ENCODE assay signal across 2 cellular contexts in genomic region chr1:30867537-30867936, GRCh38.
A peak's percentile ranks its signal among the peaks of the same experiment; 100 is the strongest.
TF ChIP-seq lines count a peak whose summit lies in the region.

No MANE protein-coding gene starts in this region.

TF ChIP-seq in K562, 482 proteins besides CTCF, POLR2A, EP300 and RAD21 (continues in another document):
- TF ChIP-seq KDM1A (IDR thresholded peaks at IDR 0.05), result peak; percentile 50 to 77; a peak in 3 of 4 replicates
- TF ChIP-seq TAF15 (IDR thresholded peaks at IDR 0.05; ENCODE audit: low read depth, low read length), result no peak
- no peak for TF ChIP-seq RREB1 (CRISPR knock-in tag; IDR thresholded peaks at IDR 0.05)
- TF ChIP-seq MCM2 (IDR thresholded peaks at IDR 0.05; ENCODE audit: low read depth), result no peak
- peak; percentile 93 for TF ChIP-seq RBM25 (IDR thresholded peaks at IDR 0.05; ENCODE audit: low read depth, low read length, severe bottlenecking)
- TF ChIP-seq HDAC3 (IDR thresholded peaks at IDR 0.05; ENCODE audit: borderline replicate concordance, partially characterized antibody), result no peak
- TF ChIP-seq KLF16 (IDR thresholded peaks at IDR 0.05), result no peak
- TF ChIP-seq ZNF324 (CRISPR knock-in tag; IDR thresholded peaks at IDR 0.05), result no peak
- TF ChIP-seq, protein P1, sequence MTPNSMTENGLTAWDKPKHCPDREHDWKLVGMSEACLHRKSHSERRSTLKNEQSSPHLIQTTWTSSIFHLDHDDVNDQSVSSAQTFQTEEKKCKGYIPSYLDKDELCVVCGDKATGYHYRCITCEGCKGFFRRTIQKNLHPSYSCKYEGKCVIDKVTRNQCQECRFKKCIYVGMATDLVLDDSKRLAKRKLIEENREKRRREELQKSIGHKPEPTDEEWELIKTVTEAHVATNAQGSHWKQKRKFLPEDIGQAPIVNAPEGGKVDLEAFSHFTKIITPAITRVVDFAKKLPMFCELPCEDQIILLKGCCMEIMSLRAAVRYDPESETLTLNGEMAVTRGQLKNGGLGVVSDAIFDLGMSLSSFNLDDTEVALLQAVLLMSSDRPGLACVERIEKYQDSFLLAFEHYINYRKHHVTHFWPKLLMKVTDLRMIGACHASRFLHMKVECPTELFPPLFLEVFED (CRISPR knock-in tag; conservative IDR thresholded peaks at IDR 0.05), result no peak
- peak; percentile 81 for TF ChIP-seq SMARCA5 (IDR thresholded peaks at IDR 0.05)
- peak; percentile 98 for TF ChIP-seq ADNP (tag; IDR thresholded peaks at IDR 0.05)
- TF ChIP-seq, protein P2, sequence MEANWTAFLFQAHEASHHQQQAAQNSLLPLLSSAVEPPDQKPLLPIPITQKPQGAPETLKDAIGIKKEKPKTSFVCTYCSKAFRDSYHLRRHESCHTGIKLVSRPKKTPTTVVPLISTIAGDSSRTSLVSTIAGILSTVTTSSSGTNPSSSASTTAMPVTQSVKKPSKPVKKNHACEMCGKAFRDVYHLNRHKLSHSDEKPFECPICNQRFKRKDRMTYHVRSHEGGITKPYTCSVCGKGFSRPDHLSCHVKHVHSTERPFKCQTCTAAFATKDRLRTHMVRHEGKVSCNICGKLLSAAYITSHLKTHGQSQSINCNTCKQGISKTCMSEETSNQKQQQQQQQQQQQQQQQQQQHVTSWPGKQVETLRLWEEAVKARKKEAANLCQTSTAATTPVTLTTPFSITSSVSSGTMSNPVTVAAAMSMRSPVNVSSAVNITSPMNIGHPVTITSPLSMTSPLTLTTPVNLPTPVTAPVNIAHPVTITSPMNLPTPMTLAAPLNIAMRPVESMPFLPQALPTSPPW (CRISPR knock-in tag; IDR thresholded peaks at IDR 0.05), result peak; percentile 75; the same call in 1 of the 2 replicates
- peak; percentile 50; the same call in 1 of the 2 replicates for TF ChIP-seq HDAC2 (IDR thresholded peaks at IDR 0.05)
- no peak for TF ChIP-seq HOMEZ (CRISPR knock-in tag; IDR thresholded peaks at IDR 0.05)
- TF ChIP-seq STAT5A (IDR thresholded peaks at IDR 0.05; ENCODE audit: borderline replicate concordance, low read length), result no peak
- no peak for TF ChIP-seq FIP1L1 (IDR thresholded peaks at IDR 0.05; ENCODE audit: low read depth, low read length, poor library complexity, severe bottlenecking)
- no peak for TF ChIP-seq HSF4 (CRISPR knock-in tag; IDR thresholded peaks at IDR 0.05; ENCODE audit: borderline replicate concordance)
- TF ChIP-seq ASH1L (IDR thresholded peaks at IDR 0.05; ENCODE audit: borderline replicate concordance, low read depth, partially characterized antibody), result no peak
- TF ChIP-seq PTBP1 (IDR thresholded peaks at IDR 0.05; ENCODE audit: low read depth, low read length), result no peak
- TF ChIP-seq MXD1 (CRISPR knock-in tag; IDR thresholded peaks at IDR 0.05; ENCODE audit: borderline replicate concordance, poor library complexity, severe bottlenecking), result no peak

TF ChIP-seq in H1, 55 proteins besides CTCF, POLR2A, EP300 and RAD21:
- TF ChIP-seq SAP30 (IDR thresholded peaks at IDR 0.05; ENCODE audit: insufficient read depth, insufficient replicate concordance, low read length) (no peak), E2F6 (IDR thresholded peaks at IDR 0.05) (no peak), FOSL1 (IDR thresholded peaks at IDR 0.05; ENCODE audit: insufficient read depth, low read depth, low read length) (no peak), BACH1 (IDR thresholded peaks at IDR 0.05; ENCODE audit: low read length) (no peak), TAF7 (optimal IDR thresholded peaks at IDR 0.05; ENCODE audit: borderline replicate concordance, low read depth, low read length) (no peak), TEAD4 (IDR thresholded peaks at IDR 0.05; ENCODE audit: low read depth, low read length) (no peak), KDM1A (IDR thresholded peaks at IDR 0.05; ENCODE audit: borderline replicate concordance, low read length) (peak; percentile 71; the same call in 1 of the 2 replicates), RXRA (IDR thresholded peaks at IDR 0.05; ENCODE audit: insufficient read depth, low read depth, low read length) (no peak)
- TF ChIP-seq, protein P3, sequence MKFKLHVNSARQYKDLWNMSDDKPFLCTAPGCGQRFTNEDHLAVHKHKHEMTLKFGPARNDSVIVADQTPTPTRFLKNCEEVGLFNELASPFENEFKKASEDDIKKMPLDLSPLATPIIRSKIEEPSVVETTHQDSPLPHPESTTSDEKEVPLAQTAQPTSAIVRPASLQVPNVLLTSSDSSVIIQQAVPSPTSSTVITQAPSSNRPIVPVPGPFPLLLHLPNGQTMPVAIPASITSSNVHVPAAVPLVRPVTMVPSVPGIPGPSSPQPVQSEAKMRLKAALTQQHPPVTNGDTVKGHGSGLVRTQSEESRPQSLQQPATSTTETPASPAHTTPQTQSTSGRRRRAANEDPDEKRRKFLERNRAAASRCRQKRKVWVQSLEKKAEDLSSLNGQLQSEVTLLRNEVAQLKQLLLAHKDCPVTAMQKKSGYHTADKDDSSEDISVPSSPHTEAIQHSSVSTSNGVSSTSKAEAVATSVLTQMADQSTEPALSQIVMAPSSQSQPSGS (IDR thresholded peaks at IDR 0.05; ENCODE audit: low read length), result no peak
